8 cellular contexts compared by ENCODE assay signal in the genomic region with DNA sequence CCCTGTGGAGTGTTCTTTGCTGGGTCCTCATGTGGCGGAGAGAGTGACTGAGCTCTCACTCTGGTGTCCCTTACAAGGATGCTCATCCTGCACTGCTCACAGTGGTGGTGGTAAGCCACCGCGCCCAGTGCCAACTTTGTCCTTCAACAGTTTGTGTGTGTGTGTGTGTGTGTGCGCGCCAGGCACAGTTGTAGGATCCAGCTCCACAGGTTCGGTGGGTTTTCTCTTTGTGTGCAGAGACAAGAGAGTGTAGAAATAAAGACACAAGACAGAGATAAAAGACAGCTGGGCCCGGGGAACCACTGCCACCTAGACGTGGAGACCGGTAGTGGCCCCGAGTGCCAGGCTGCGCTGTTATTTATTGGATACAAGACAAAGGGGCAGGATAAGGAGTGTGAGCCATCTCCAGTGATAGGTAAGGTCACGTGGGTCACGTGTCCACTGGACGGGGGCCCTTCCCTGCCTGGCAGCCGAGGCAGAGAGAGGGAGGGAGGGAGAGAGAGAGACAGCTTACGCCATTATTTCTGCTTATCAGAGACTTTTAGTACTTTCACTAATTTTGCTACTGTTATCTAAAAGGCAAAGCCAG. TPM values are rescaled to one million over a fixed set of nuclear protein-coding genes. Genes with fewer than 3 reads are reported as not detected.
A peak's percentile ranks its signal among the peaks of the same experiment; 100 is the strongest.
DNase-seq lines count a peak whose midpoint lies in the region; ATAC-seq and TF ChIP-seq lines count a peak whose summit lies in the region.
"Not testable (repeated sequence)": the region's sequence is repeated elsewhere in the genome, so short reads cannot be mapped to it uniquely, and the experiment has no call there.

No MANE protein-coding gene starts in this region.

- not testable (repeated sequence) for H3K36me3 ChIP-seq in GM23248 (ENCODE audit: low read depth); SU-DHL-6 (ENCODE audit: low read length); lower lobe of right lung

- in situ Hi-C loops in GM23248 (cut with MboI), result not testable (repeated sequence)

- H3K4me2 ChIP-seq in GM23248 (ENCODE audit: unreplicated experiment) (peak overlapping the region; percentile 25), SU-DHL-6 (ENCODE audit: low read depth, low read length, poor library complexity, severe bottlenecking) (peak overlapping the region; percentile 37)

- H3K4me1 ChIP-seq in GM23248 (ENCODE audit: insufficient read depth); lower lobe of right lung: not testable (repeated sequence)

- not testable (repeated sequence) for H3K4me3 ChIP-seq in GM23248; SU-DHL-6 (ENCODE audit: insufficient read depth, low read length, poor library complexity, severe bottlenecking)
- H3K4me3 ChIP-seq in epithelial cell of proximal tubule (ENCODE audit: low read depth, low read length), result peak overlapping the region; percentile 21
- H3K4me3 ChIP-seq in lower lobe of right lung, result peak overlapping the region; percentile 32

- intact Hi-C loops in lower lobe of right lung (cut with DNase I), result not testable (repeated sequence)

- not testable (repeated sequence) for H3K9me2 ChIP-seq in GM23248 (ENCODE audit: insufficient read depth); SU-DHL-6 (replicated peaks; ENCODE audit: insufficient read depth, low read length)

- peak overlapping the region; percentile 80 for H2AFZ ChIP-seq in GM23248
- peak overlapping the region; percentile 61 for H2AFZ ChIP-seq in SU-DHL-6 (ENCODE audit: low read depth, low read length, severe bottlenecking)

- H3K4me1 Mint-ChIP-seq in activated T-helper 17 cell treated with anti-CD3 and anti-CD28 coated beads, Interleukin-2, amount 50 U/mL, for 72 hours, result not testable (repeated sequence)

- not testable (repeated sequence) for H4K20me1 ChIP-seq in GM23248 (ENCODE audit: insufficient read depth); SU-DHL-6 (ENCODE audit: low read depth, low read length)

- H3K27me3 Mint-ChIP-seq in activated T-helper 17 cell treated with anti-CD3 and anti-CD28 coated beads, Interleukin-2, amount 50 U/mL, for 72 hours, result not testable (repeated sequence)

- peak; percentile 76 for ATAC-seq in activated T-helper 17 cell treated with anti-CD3 and anti-CD28 coated beads, Interleukin-2, amount 50 U/mL, for 72 hours (replicated peaks)
- ATAC-seq in lower lobe of right lung, result peak; percentile 46 to 71

- H3K79me2 ChIP-seq in GM23248 (ENCODE audit: insufficient read depth); SU-DHL-6 (ENCODE audit: insufficient read depth, low read length): not testable (repeated sequence)

- H3K36me3 Mint-ChIP-seq in activated T-helper 17 cell treated with anti-CD3 and anti-CD28 coated beads, Interleukin-2, amount 50 U/mL, for 72 hours (ENCODE audit: low read depth), result not testable (repeated sequence)

- peak overlapping the region; percentile 80 for H3K4me3 Mint-ChIP-seq in activated T-helper 17 cell treated with anti-CD3 and anti-CD28 coated beads, Interleukin-2, amount 50 U/mL, for 72 hours

- H3K9me3 Mint-ChIP-seq in activated T-helper 17 cell treated with anti-CD3 and anti-CD28 coated beads, Interleukin-2, amount 50 U/mL, for 72 hours, result not testable (repeated sequence)

- not testable (repeated sequence) for H3F3A ChIP-seq in GM23248 (ENCODE audit: insufficient read depth)
- peaks cover 15% of the 10 kb centered on the region; the same call in 1 of the 2 replicates for H3F3A ChIP-seq in SU-DHL-6 (ENCODE audit: insufficient read depth)

- peak; percentile 38 for TF ChIP-seq CTCF in SU-DHL-6 (IDR thresholded peaks at IDR 0.05; ENCODE audit: insufficient read depth, low read length, poor library complexity, severe bottlenecking)
- peak; percentile 60 for TF ChIP-seq CTCF in epithelial cell of proximal tubule (conservative IDR thresholded peaks at IDR 0.05; ENCODE audit: low read depth, low read length)
- peak; percentile 69 for TF ChIP-seq CTCF in lower lobe of right lung (IDR thresholded peaks at IDR 0.05)

- H3K27me3 ChIP-seq in GM23248 (replicated peaks; ENCODE audit: insufficient read depth); SU-DHL-6 (ENCODE audit: low read length); lower lobe of right lung (ENCODE audit: low read depth): not testable (repeated sequence)

- 40 to 48% methylated on average over 16 of the region's 16 CpGs for WGBS in GM23248 (ENCODE audit: low coverage in 1 of 2, low lambda C conversion rate in 2 of 2, missing lambda C conversion rate in 2 of 2), 2 experiments

- DNase-seq in AG08395 (ENCODE audit: low spot score) (peak; percentile 25), GM23248 (peak; percentile 73), NCI-H2081 (lab: John Stamatoyannopoulos, UW) (peak; percentile 72 to 73), lower lobe of right lung (peak; percentile 81)
- DNase-seq in epithelial cell of proximal tubule (ENCODE audit: low read depth), result not testable (repeated sequence)
- DNase-seq in stimulated activated CD4-positive, alpha-beta T cell treated with anti-CD3 and anti-CD28 coated beads, Interleukin-1b, Interleukin-23, amount 100 ng/mL, for 1 hour (ENCODE audit: low read depth in 2 of 2), result peak; percentile 29 to 39

- peak overlapping the region; percentile 91 for H3K27ac Mint-ChIP-seq in activated T-helper 17 cell treated with anti-CD3 and anti-CD28 coated beads, Interleukin-2, amount 50 U/mL, for 72 hours

- H3K9ac ChIP-seq in GM23248, result peak overlapping the region; percentile 67
- H3K9ac ChIP-seq in SU-DHL-6 (ENCODE audit: low read length), result 0 out of 2 replicates have a peak overlapping the region, but pooled peaks have one; percentile 0

- H3K27ac ChIP-seq in GM23248, result peak overlapping the region; percentile 75
- 0 out of 2 replicates have a peak overlapping the region, but pooled peaks have one; percentile 26 for H3K27ac ChIP-seq in SU-DHL-6 (ENCODE audit: low read depth, low read length)
- peak overlapping the region; percentile 84 for H3K27ac ChIP-seq in lower lobe of right lung

- not testable (repeated sequence) for H3K9me3 ChIP-seq in GM23248 (ENCODE audit: low read depth); SU-DHL-6 (ENCODE audit: insufficient read depth, low read length); lower lobe of right lung

RNA-seq across cellular contexts. Expression of a gene that starts 7.1 kb away (rescaled TPM):
- 45.8 and 54.5 TPM in 2 replicates for total RNA-seq in GM23248 (2014; rRNA removed; shearing (Covaris generic))
- 42.8 and 44.9 TPM in 2 replicates for polyA plus RNA-seq in GM23248 (2016; fragmentation: Nextera tagmentation; extraction: Ambion mirVana)
- 10 to 100 TPM; 24.2 to 56.8 TPM for total RNA-seq in activated T-helper 17 cell treated with anti-CD3 and anti-CD28 coated beads, Interleukin-2, amount 50 U/mL, for 72 hours
- total RNA-seq in epithelial cell of proximal tubule (52.6 and 110 TPM in 2 replicates), lower lobe of right lung (14.1 TPM)

RNA-seq across cellular contexts. Expression of a gene that starts 33.3 kb away (rescaled TPM):
- total RNA-seq in GM23248 (2014; rRNA removed; shearing (Covaris generic)), result 20.2 and 34.7 TPM in 2 replicates
- polyA plus RNA-seq in GM23248 (2016; fragmentation: Nextera tagmentation; extraction: Ambion mirVana), result 11.6 and 12.1 TPM in 2 replicates
- 10 to 100 TPM; 24.6 to 55.5 TPM for total RNA-seq in activated T-helper 17 cell treated with anti-CD3 and anti-CD28 coated beads, Interleukin-2, amount 50 U/mL, for 72 hours
- total RNA-seq in epithelial cell of proximal tubule (42.8 and 91.2 TPM in 2 replicates), lower lobe of right lung (19.0 TPM)

RNA-seq across cellular contexts. Expression of a gene that starts 35.6 kb away (rescaled TPM):
- 1.1 and 3.3 TPM in 2 replicates for total RNA-seq in GM23248 (2014; rRNA removed; shearing (Covaris generic))
- polyA plus RNA-seq in GM23248 (2016; fragmentation: Nextera tagmentation; extraction: Ambion mirVana), result 0.44 and 0.76 TPM in 2 replicates
- 1 to 10 TPM; 2.1 to 2.3 TPM for total RNA-seq in activated T-helper 17 cell treated with anti-CD3 and anti-CD28 coated beads, Interleukin-2, amount 50 U/mL, for 72 hours
- total RNA-seq in epithelial cell of proximal tubule (1.6 and 1.7 TPM in 2 replicates), lower lobe of right lung (3.9 TPM)

RNA-seq across cellular contexts. Expression of a gene that starts 55.4 kb away (rescaled TPM):
- not detected in 2 replicates for total RNA-seq in GM23248 (2014; rRNA removed; shearing (Covaris generic))
- polyA plus RNA-seq in GM23248 (2016; fragmentation: Nextera tagmentation; extraction: Ambion mirVana), result 0.51 TPM in 1 of 2 replicates, not detected in the other
- 1 to 10 TPM; 1.4 to 2.1 TPM for total RNA-seq in activated T-helper 17 cell treated with anti-CD3 and anti-CD28 coated beads, Interleukin-2, amount 50 U/mL, for 72 hours
- under 0.01 and 0.36 TPM in 2 replicates for total RNA-seq in epithelial cell of proximal tubule
- total RNA-seq in lower lobe of right lung, result 7.8 TPM

Comparison
In these comparisons a context has a peak if more than half of its experiments do, and no peak if none do; other contexts are left out.
1. H3K27ac ChIP-seq: peak in every context shown above with its lines; median percentile 84 in lower lobe of right lung; 75 in GM23248; 26 in SU-DHL-6.